19 cellular contexts compared by ENCODE assay signal in the genomic region with DNA sequence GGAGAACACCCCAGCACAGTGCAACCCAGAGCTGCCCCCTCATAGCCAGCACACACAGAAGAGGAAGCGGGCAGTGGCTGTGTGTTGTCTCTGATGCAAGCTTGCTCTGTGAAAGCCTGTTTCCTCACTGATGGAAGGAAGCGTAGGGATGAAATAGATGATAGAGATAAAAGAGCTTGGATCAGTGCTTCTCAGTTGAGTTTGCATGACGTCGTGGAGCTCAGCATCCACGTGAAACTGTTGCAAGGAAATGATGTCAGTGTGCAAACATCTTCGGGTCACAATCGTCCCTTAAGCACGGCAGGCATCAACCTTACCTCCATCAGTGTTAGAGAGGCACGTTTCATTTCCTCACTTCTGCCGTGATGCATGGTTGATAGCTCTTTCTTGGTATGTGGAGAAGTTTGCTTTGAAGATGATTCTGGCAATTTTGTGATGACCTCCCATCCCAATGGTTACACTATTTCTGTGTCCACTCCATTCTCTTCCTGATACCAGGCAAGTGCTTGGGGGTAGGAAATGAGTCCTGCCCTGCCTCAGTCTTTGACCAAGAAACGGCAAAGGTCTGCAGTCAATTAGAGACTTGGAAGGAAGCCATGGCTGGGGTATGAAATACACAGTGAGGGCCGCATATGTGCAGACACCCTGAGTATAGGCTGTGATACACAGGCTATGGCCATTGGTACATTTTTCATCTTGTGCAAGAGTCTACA.
DNase-seq lines count a peak whose midpoint lies in the region; ATAC-seq, FAIRE-seq and TF ChIP-seq lines count a peak whose summit lies in the region.
"Had no signal": no experiment of that assay in that cellular context is flagged by ENCODE, and none has a peak within 500 bp of the region (broad histone marks: within the 10 kb centered on the region; RNA-seq: fewer than 3 reads in every experiment).

No MANE protein-coding gene starts in this region.

- peak overlapping the region; percentile 24 for H3K27ac Mint-ChIP-seq in neural crest cell (ENCODE audit: unreplicated experiment)
- H3K27ac Mint-ChIP-seq: CD4-positive, CD25-positive, alpha-beta regulatory T cell; IgD-negative memory B cell had no signal

- H3K27me3 ChIP-seq in bronchial epithelial cell (ENCODE audit: control insufficient read depth, insufficient read depth, low read length) = no peaks in the 10 kb centered on the region
- peaks cover 3% of the 10 kb centered on the region for H3K27me3 ChIP-seq in hepatocyte
- H3K27me3 ChIP-seq in HepG2 (ENCODE audit: control insufficient read depth in 1 of 2, insufficient read depth in 2 of 2, low read length in 2 of 2) = no peaks in the 10 kb centered on the region; a peak in 2 of 5 replicates

- H2AFZ ChIP-seq in hepatocyte (no peak overlapping the region), HepG2 (ENCODE audit: low read length) (no peak overlapping the region)

- peak; percentile 70 for DNase-seq in NOMO-1 treated with DMSO at 0.1 percent for 48 hours (lab: John Stamatoyannopoulos, UW; ENCODE audit: unreplicated experiment)
- no peak for DNase-seq in bronchial epithelial cell (ENCODE audit: low read depth)
- no peak for DNase-seq in neural crest cell (ENCODE audit: low read depth, low spot score)
- DNase-seq in hepatocyte (ENCODE audit: low spot score) = no peak
- no peak for DNase-seq in effector CD8-positive, alpha-beta T cell (lab: John Stamatoyannopoulos, UW)
- no peak for DNase-seq in HepG2 (ENCODE audit: low spot score)
- DNase-seq: AML-193; Calu3; CD4-positive, CD25-positive, alpha-beta regulatory T cell; HCEC 1CT; NCI-H1092; NCI-H1694; NCI-H446 treated with DMSO at 0.1 percent for 48 hours; NCI-H748 treated with DMSO at 0.1 percent for 48 hours; SHP77 had no signal

- no peak overlapping the region for H3K4me3 Mint-ChIP-seq in neural crest cell
- H3K4me3 Mint-ChIP-seq: CD4-positive, CD25-positive, alpha-beta regulatory T cell; IgD-negative memory B cell had no signal

- H3K36me3 Mint-ChIP-seq in neural crest cell (ENCODE audit: low read depth) = no peaks in the 10 kb centered on the region
- H3K36me3 Mint-ChIP-seq: CD4-positive, CD25-positive, alpha-beta regulatory T cell; IgD-negative memory B cell had no signal

- WGBS in hepatocyte (ENCODE audit: low lambda C conversion rate, missing lambda C conversion rate) = 76% methylated on average over 12 of the region's 12 CpGs
- WGBS in HepG2 (ENCODE audit: low lambda C conversion rate) = 18% methylated on average over 9 of the region's 12 CpGs

- H3K4me3 ChIP-seq in bronchial epithelial cell (ENCODE audit: low read depth, low read length) (no peak overlapping the region), hepatocyte (no peak overlapping the region), HepG2 (replicated peaks in 1 of 3; ENCODE audit: insufficient read depth in 1 of 3, low read depth in 2 of 3, low read length in 3 of 3) (no peak overlapping the region)

- FAIRE-seq in bronchial epithelial cell (lab: Jason Lieb, UNC) (peak; percentile 13), HepG2 (lab: Jason Lieb, UNC) (no peak)
- FAIRE-seq: GM18507, RCC 7860 had no signal

- H3K9me3 Mint-ChIP-seq in neural crest cell = no peaks in the 10 kb centered on the region

- in situ Hi-C loops in HepG2 (cut with HindIII; ENCODE audit: extremely low pct_ligation_motif_present, low pct_unique_long_range_greater_than_20kb) = no loop called here

- H3K36me3 ChIP-seq in bronchial epithelial cell (ENCODE audit: control insufficient read depth, insufficient read depth, low read length) (no peaks in the 10 kb centered on the region), hepatocyte (replicated peaks; ENCODE audit: insufficient read depth, low read depth) (no peaks in the 10 kb centered on the region), HepG2 (replicated peaks in 1 of 2; ENCODE audit: control insufficient read depth in 1 of 2, insufficient read depth in 2 of 2, low read length in 2 of 2) (no peaks in the 10 kb centered on the region)

- no peak for TF ChIP-seq EP300 in HepG2 (IDR thresholded peaks at IDR 0.05; ENCODE audit: low read depth in 2 of 2, low read length in 2 of 2)
- TF ChIP-seq EP300 in HepG2 (CRISPR knock-in tag; IDR thresholded peaks at IDR 0.05; ENCODE audit: borderline replicate concordance) = no peak

- TF ChIP-seq POLR2A in HepG2 (IDR thresholded peaks at IDR 0.05; ENCODE audit: insufficient read depth in 1 of 2, low read depth in 2 of 2, low read length in 2 of 2) = no peak

- BruUV-seq in HepG2 (replicated peaks; lab: Mats Ljungman, UMichigan) = no TSS peak

- H3K4me1 ChIP-seq in hepatocyte (ENCODE audit: insufficient read depth) = peaks cover 12% of the 10 kb centered on the region
- H3K4me1 ChIP-seq in HepG2 (ENCODE audit: insufficient read depth, low read length) = no peaks in the 10 kb centered on the region

- no peaks in the 10 kb centered on the region for H3K9me2 ChIP-seq in hepatocyte (replicated peaks; ENCODE audit: insufficient read depth)

- H3K4me2 ChIP-seq in hepatocyte (no peak overlapping the region), HepG2 (ENCODE audit: low read depth, low read length) (no peak overlapping the region)

- H3K27ac ChIP-seq in C4-2B (peak overlapping the region; percentile 7; the same call in 1 of the 2 replicates), hepatocyte (no peak overlapping the region), HepG2 (ENCODE audit: extremely low read length, insufficient read depth, low read length) (no peak overlapping the region)

- POLR2A ChIA-PET in HepG2 (lab: Yijun Ruan, JAX) = no interaction called here

- CTCF ChIA-PET in HepG2 (lab: Yijun Ruan, JAX; ENCODE audit: low intra/inter-chr PET ratio, low total read pairs) = no interaction called here

- TF ChIP-seq CTCF in C4-2B (conservative IDR thresholded peaks at IDR 0.05) (no peak), bronchial epithelial cell (IDR thresholded peaks at IDR 0.05; ENCODE audit: insufficient read depth, low read length, severe bottlenecking) (no peak), neural crest cell (conservative IDR thresholded peaks at IDR 0.05) (no peak), hepatocyte (IDR thresholded peaks at IDR 0.05; ENCODE audit: poor library complexity) (no peak), HepG2 (CRISPR knock-in tag; IDR thresholded peaks at IDR 0.05) (no peak)

- intact Hi-C loops in HepG2 (cut with micrococcal nuclease; ENCODE audit: unreplicated experiment) = no loop called here

- peaks cover 37% of the 10 kb centered on the region for H3K4me1 Mint-ChIP-seq in neural crest cell
- H3K4me1 Mint-ChIP-seq: IgD-negative memory B cell had no signal

- H3K9ac ChIP-seq in HepG2 (ENCODE audit: insufficient read depth, low read depth, low read length) = no peak overlapping the region

- ATAC-seq in HepG2 = no peak

- H4K20me1 ChIP-seq in hepatocyte (ENCODE audit: insufficient read depth, poor library complexity, severe bottlenecking) (no peaks in the 10 kb centered on the region), HepG2 (ENCODE audit: insufficient read depth, low read length) (no peaks in the 10 kb centered on the region)

- TF ChIP-seq RAD21 in HepG2 (CRISPR knock-in tag; IDR thresholded peaks at IDR 0.05) = no peak

- H3K9me3 ChIP-seq in hepatocyte (ENCODE audit: low read depth) (no peaks in the 10 kb centered on the region), HepG2 (ENCODE audit: low read length) (no peaks in the 10 kb centered on the region)

- H3K79me2 ChIP-seq in hepatocyte (no peaks in the 10 kb centered on the region), HepG2 (ENCODE audit: insufficient read depth, low read length) (no peaks in the 10 kb centered on the region)

- peaks cover 3% of the 10 kb centered on the region for H3K27me3 Mint-ChIP-seq in neural crest cell (ENCODE audit: low read depth)
- H3K27me3 Mint-ChIP-seq: CD4-positive, CD25-positive, alpha-beta regulatory T cell had no signal

TF ChIP-seq in HepG2, 621 proteins besides CTCF, POLR2A, EP300 and RAD21 (continues in another document):
- no peak for TF ChIP-seq RORA (CRISPR knock-in tag; IDR thresholded peaks at IDR 0.05)
- no peak for TF ChIP-seq UBTF (CRISPR knock-in tag; IDR thresholded peaks at IDR 0.05)
- no peak for TF ChIP-seq TARDBP (CRISPR knock-in tag; IDR thresholded peaks at IDR 0.05)
- no peak for TF ChIP-seq ZNF275 (CRISPR knock-in tag; IDR thresholded peaks at IDR 0.05; ENCODE audit: borderline replicate concordance)
- TF ChIP-seq MXD4 (CRISPR knock-in tag; IDR thresholded peaks at IDR 0.05) = no peak
- no peak for TF ChIP-seq MATR3 (CRISPR knock-in tag; IDR thresholded peaks at IDR 0.05)
- TF ChIP-seq ATAD3A (CRISPR knock-in tag; IDR thresholded peaks at IDR 0.05) = no peak
- no peak for TF ChIP-seq ZNF749 (CRISPR knock-in tag; IDR thresholded peaks at IDR 0.05; ENCODE audit: borderline replicate concordance)
- no peak for TF ChIP-seq ZNF292 (CRISPR knock-in tag; IDR thresholded peaks at IDR 0.05; ENCODE audit: borderline replicate concordance, low read depth)
